19 cellular contexts compared by ENCODE assay signal in genomic region chrX:13808865-13809264, GRCh38. TPM values are rescaled to one million over a fixed set of nuclear protein-coding genes. Genes with fewer than 3 reads are reported as not detected.
DNase-seq lines count a peak whose midpoint lies in the region; ATAC-seq and TF ChIP-seq lines count a peak whose summit lies in the region.
"Had no signal": no experiment of that assay in that cellular context is flagged by ENCODE, and none has a peak within 500 bp of the region (broad histone marks: within the 10 kb centered on the region; RNA-seq: fewer than 3 reads in every experiment).

No MANE protein-coding gene starts in this region.

- H3K4me3 Mint-ChIP-seq in glutamatergic neuron (ENCODE audit: unreplicated experiment), result peak overlapping the region; percentile 75
- H3K4me3 Mint-ChIP-seq: B cell; CD4-positive, CD25-positive, alpha-beta regulatory T cell; GM23338; HFFc6; T-cell had no signal

- DNase-seq in EH (ENCODE audit: low read depth) (peak; percentile 1), NCI-H69 (lab: John Stamatoyannopoulos, UW) (peak; percentile 49), choroid plexus epithelial cell (ENCODE audit: low read depth) (peak; percentile 9), glutamatergic neuron (no peak), NCI-H345 (lab: John Stamatoyannopoulos, UW) (no peak), anterior cingulate cortex (lab: John Stamatoyannopoulos, UW) (no peak)
- DNase-seq: CD4-positive, CD25-positive, alpha-beta regulatory T cell; DMS79; HFFc6; NCI-H1694; NCI-H446; NCI-H748 treated with DMSO at 0.1 percent for 48 hours; T-cell had no signal

- peak overlapping the region; percentile 80 for H3K27ac Mint-ChIP-seq in glutamatergic neuron (ENCODE audit: unreplicated experiment)
- H3K27ac Mint-ChIP-seq: B cell; CD4-positive, CD25-positive, alpha-beta regulatory T cell; GM23338; HFFc6; T-cell had no signal

- no peak for ATAC-seq in GM21786 (IDR thresholded peaks at IDR 0.05; ENCODE audit: unreplicated experiment)
- no peak for ATAC-seq in HG03521 (IDR thresholded peaks at IDR 0.05; ENCODE audit: unreplicated experiment)
- ATAC-seq: GM12878, GM23338, T-cell had no signal

- peaks cover 12% of the 10 kb centered on the region for H3K27me3 Mint-ChIP-seq in glutamatergic neuron (ENCODE audit: unreplicated experiment)

- H3K4me1 Mint-ChIP-seq in glutamatergic neuron (ENCODE audit: low read depth, unreplicated experiment), result peaks cover 37% of the 10 kb centered on the region
- H3K4me1 Mint-ChIP-seq: B cell; CD4-positive, CD25-positive, alpha-beta regulatory T cell; T-cell had no signal

- H3K36me3 Mint-ChIP-seq in glutamatergic neuron (ENCODE audit: unreplicated experiment), result no peaks in the 10 kb centered on the region
- H3K36me3 Mint-ChIP-seq: CD4-positive, CD25-positive, alpha-beta regulatory T cell; T-cell had no signal

- TF ChIP-seq CTCF in choroid plexus epithelial cell (conservative IDR thresholded peaks at IDR 0.05; ENCODE audit: low read depth, low read length) (no peak), glutamatergic neuron (IDR thresholded peaks at IDR 0.05; ENCODE audit: partially characterized antibody, unreplicated experiment) (no peak)

- no peak overlapping the region for H3K4me3 ChIP-seq in choroid plexus epithelial cell (ENCODE audit: low read depth, low read length)
- H3K4me3 ChIP-seq: GM12878, GM23338, SJSA1 had no signal

- H3K9me3 Mint-ChIP-seq in glutamatergic neuron (ENCODE audit: unreplicated experiment), result peaks cover 18% of the 10 kb centered on the region
- H3K9me3 Mint-ChIP-seq: CD4-positive, CD25-positive, alpha-beta regulatory T cell; GM23338; HFFc6; T-cell had no signal

RNA-seq across cellular contexts. Expression of gene GPM6B, which starts 8.0 kb away (rescaled TPM):
- 516 TPM for total RNA-seq in glutamatergic neuron (ENCODE audit: unreplicated experiment)
- total RNA-seq: B cell; CD4-positive, CD25-positive, alpha-beta regulatory T cell; HFFc6; SJSA1 had no signal

Comparison
In these comparisons a context has a peak if more than half of its experiments do, and no peak if none do; other contexts are left out.
1. DNase-seq: peak in EH (single experiment), NCI-H69 (single experiment) and choroid plexus epithelial cell (single experiment); none in glutamatergic neuron (single experiment), NCI-H345 (single experiment) and anterior cingulate cortex (0 of 58).